8 cellular contexts compared by ENCODE assay signal in genomic region chr18:9335255-9336045, GRCh38. TPM values are rescaled to one million over a fixed set of nuclear protein-coding genes. Genes with fewer than 3 reads are reported as not detected.
A peak's percentile ranks its signal among the peaks of the same experiment; 100 is the strongest.
DNase-seq lines count a peak whose midpoint lies in the region; ATAC-seq and TF ChIP-seq lines count a peak whose summit lies in the region.

No MANE protein-coding gene starts in this region.

- H3K4me1 ChIP-seq in heart right ventricle (peaks cover 0 to 27% (median 16%) of the 10 kb centered on the region in 9 donors), RWPE2 (ENCODE audit: insufficient read depth, poor library complexity, severe bottlenecking) (no peaks in the 10 kb centered on the region)

- H3K4me3 Mint-ChIP-seq in progenitor cell of endocrine pancreas (ENCODE audit: low read depth) = peak overlapping the region; percentile 87

- peaks cover 4% of the 10 kb centered on the region for H3K36me3 Mint-ChIP-seq in progenitor cell of endocrine pancreas (ENCODE audit: insufficient read depth)

- H3K4me1 Mint-ChIP-seq in progenitor cell of endocrine pancreas (ENCODE audit: low read depth) = peaks cover 6% of the 10 kb centered on the region

- peak overlapping the region; percentile 91 for H3K27ac Mint-ChIP-seq in progenitor cell of endocrine pancreas

- WGBS in heart right ventricle, 2 donors = 18 to 21% methylated on average over 21 of the region's 21 CpGs

- ATAC-seq in heart right ventricle = no peak
- no peak for ATAC-seq in left cardiac atrium
- no peak for ATAC-seq in RWPE2 (ENCODE audit: low read depth)
- ATAC-seq in left lobe of liver = no peak

- in situ Hi-C loops in GM13976 (cut with MboI; ENCODE audit: low sequenced_read_pairs, unreplicated experiment) = loop anchor here (10.0 kb wide), 1 partner anchor 261 kb away; no protein-coding TSS in a partner anchor

- H3K27ac ChIP-seq in heart right ventricle (peak overlapping the region in 9 of 10 donors; percentile 29 to 88 (median 80)), RWPE2 (ENCODE audit: poor library complexity, severe bottlenecking) (peak overlapping the region; percentile 21)

- TF ChIP-seq CTCF in heart right ventricle (IDR thresholded peaks at IDR 0.05) (no peak), RWPE2 (IDR thresholded peaks at IDR 0.05; ENCODE audit: poor library complexity, severe bottlenecking) (no peak), progenitor cell of endocrine pancreas (IDR thresholded peaks at IDR 0.05; ENCODE audit: unreplicated experiment) (no peak), GM13976 (IDR thresholded peaks at IDR 0.05; ENCODE audit: borderline replicate concordance, control extremely low read depth, extremely low read depth, insufficient read depth, missing control alignments) (no peak)

- H3K27me3 ChIP-seq in heart right ventricle (peaks cover 0 to 4% (median 0%) of the 10 kb centered on the region in 7 donors), RWPE2 (ENCODE audit: insufficient read depth, poor library complexity, severe bottlenecking) (no peaks in the 10 kb centered on the region)

- no peaks in the 10 kb centered on the region for H3K9me3 ChIP-seq in heart right ventricle
- no peaks in the 10 kb centered on the region for H3K9me3 ChIP-seq in RWPE2 (ENCODE audit: severe bottlenecking)

- H3K4me3 ChIP-seq in heart right ventricle (peak overlapping the region; percentile 58 to 95 (median 78)), RWPE2 (ENCODE audit: severe bottlenecking) (peak overlapping the region; percentile 65)

- DNase-seq in heart right ventricle (no peak), left cardiac atrium (no peak), RWPE2 (ENCODE audit: low spot score) (no peak), fibroblast of gingiva (ENCODE audit: low read depth) (peak; percentile 34), progenitor cell of endocrine pancreas (ENCODE audit: low spot score, unreplicated experiment) (no peak), GM13976 (ENCODE audit: low spot score) (no peak), NCI-H345 (lab: John Stamatoyannopoulos, UW) (no peak), left lobe of liver (ENCODE audit: low spot score) (no peak)

- peaks cover 15% of the 10 kb centered on the region for H3K27me3 Mint-ChIP-seq in progenitor cell of endocrine pancreas

- intact Hi-C loops in heart right ventricle (cut with DNase I) = loop anchor here in 2 of 10 donors (2.0 to 10.0 kb wide), 4 partner anchors 139 to 261 kb away; partner anchors contain the start of gene RALBP1 (in 2 of the 2)
- intact Hi-C loops in left cardiac atrium (cut with DNase I) = no loop called here

- H3K9me3 Mint-ChIP-seq in progenitor cell of endocrine pancreas (ENCODE audit: low read depth) = no peaks in the 10 kb centered on the region

- H3K36me3 ChIP-seq in heart right ventricle (peaks cover 0 to 34% (median 14%) of the 10 kb centered on the region in 9 donors), RWPE2 (ENCODE audit: low read depth) (peaks cover 12% of the 10 kb centered on the region; the same call in 1 of the 2 replicates)

RNA-seq across cellular contexts. Expression of gene TWSG1, which starts 0.9 kb away (rescaled TPM):
- total RNA-seq in heart right ventricle (10 to 100 TPM in 7 of 10 donors, 1 to 10 TPM in 3; 7.4 to 15.0 (median 12.0) TPM), left cardiac atrium (10 to 100 TPM; 15.1 to 15.4 TPM), progenitor cell of endocrine pancreas (38.1 and 40.4 TPM in 2 replicates), left lobe of liver (4.4 TPM)
- 1 to 10 TPM; 6.6 to 9.3 TPM for polyA plus RNA-seq in heart right ventricle
